Comparison of ENCODE assay signal across 16 cellular contexts in genomic region chr2:134433934-134434333, GRCh38.
DNase-seq lines count a peak whose midpoint lies in the region; ATAC-seq and TF ChIP-seq lines count a peak whose summit lies in the region.
"Had no signal": no experiment of that assay in that cellular context is flagged by ENCODE, and none has a peak within 500 bp of the region (broad histone marks: within the 10 kb centered on the region; RNA-seq: fewer than 3 reads in every experiment).

No MANE protein-coding gene starts in this region.

- H2AK5ac ChIP-seq in mesenchymal stem cell (ENCODE audit: low read length, severe bottlenecking) = peak overlapping the region; percentile 44

- no peaks in the 10 kb centered on the region for H3K4me1 Mint-ChIP-seq in stimulated activated naive CD8-positive, alpha-beta T cell treated with anti-CD3 and anti-CD28 coated beads, Interleukin-15, amount 100 ng/mL, for 72 hours
- peaks cover 29% of the 10 kb centered on the region for H3K4me1 Mint-ChIP-seq in endothelial cell (ENCODE audit: unreplicated experiment)

- no peak overlapping the region for H3K18ac ChIP-seq in mesenchymal stem cell (ENCODE audit: low read depth in 1 of 2, low read length in 2 of 2)

- no peak overlapping the region for H3K4ac ChIP-seq in mesenchymal stem cell (ENCODE audit: low read depth in 1 of 2, low read length in 2 of 2)

- no peak overlapping the region for H3K4me3 Mint-ChIP-seq in stimulated activated naive CD8-positive, alpha-beta T cell treated with anti-CD3 and anti-CD28 coated beads, Interleukin-15, amount 100 ng/mL, for 72 hours
- H3K4me3 Mint-ChIP-seq in endothelial cell (ENCODE audit: unreplicated experiment) = peak overlapping the region; percentile 19

- no peak overlapping the region for H2AFZ ChIP-seq in mesenchymal stem cell (ENCODE audit: low read depth, low read length)

- intact Hi-C loops in esophagus squamous epithelium (cut with DNase I) = no loop called here

- H2BK120ac ChIP-seq in mesenchymal stem cell (ENCODE audit: low read depth, low read length) = no peak overlapping the region

- H3K36me3 Mint-ChIP-seq in endothelial cell (ENCODE audit: low read depth, unreplicated experiment) = peaks cover 49% of the 10 kb centered on the region

- H3K4me1 ChIP-seq in mesenchymal stem cell (ENCODE audit: control insufficient read depth, insufficient read depth, low read depth, low read length) (peaks cover 15% of the 10 kb centered on the region), esophagus squamous epithelium (no peaks in the 10 kb centered on the region)
- H3K4me1 ChIP-seq: Peyer's patch had no signal

- H2BK5ac ChIP-seq in mesenchymal stem cell (ENCODE audit: low read depth, low read length, poor library complexity, severe bottlenecking) = no peak overlapping the region

- H3K9ac ChIP-seq in mesenchymal stem cell (ENCODE audit: low read length) = no peak overlapping the region

- H3K9me3 ChIP-seq in mesenchymal stem cell (ENCODE audit: control insufficient read depth, low read length) (no peaks in the 10 kb centered on the region), esophagus squamous epithelium (no peaks in the 10 kb centered on the region)
- H3K9me3 ChIP-seq: Peyer's patch had no signal

- no peak for DNase-seq in stimulated activated naive CD8-positive, alpha-beta T cell treated with anti-CD3 and anti-CD28 coated beads, Interleukin-15, amount 100 ng/mL, for 72 hours
- DNase-seq in stimulated activated naive CD8-positive, alpha-beta T cell treated with anti-CD3 and anti-CD28 coated beads, Interleukin-15, Interleukin-2, amounts not matched to agents 100 U/mL and 50 U/mL, for 24 hours = no peak
- DNase-seq in endothelial cell (ENCODE audit: low spot score) (no peak), mesenchymal stem cell (no peak), NCI-H2196 (lab: John Stamatoyannopoulos, UW; ENCODE audit: unreplicated experiment) (no peak), esophagus squamous epithelium (lab: John Stamatoyannopoulos, UW) (no peak)
- DNase-seq in activated CD4-positive, alpha-beta T cell treated with anti-CD3 and anti-CD28 coated beads, Interleukin-2, amount 50 U/mL, for 48 hours = no peak
- DNase-seq: DMS153, NCI-H187, NCI-H2171, NCI-H446 treated with DMSO at 0.1 percent for 48 hours, NCI-H82, Peyer's patch had no signal

- H3K27ac Mint-ChIP-seq in stimulated activated naive CD8-positive, alpha-beta T cell treated with anti-CD3 and anti-CD28 coated beads, Interleukin-15, amount 100 ng/mL, for 72 hours = peak overlapping the region; percentile 23 to 61
- no peak overlapping the region for H3K27ac Mint-ChIP-seq in endothelial cell (ENCODE audit: unreplicated experiment)

- no peak overlapping the region for H3K14ac ChIP-seq in mesenchymal stem cell (ENCODE audit: low read length in 2 of 2)

- H3K4me2 ChIP-seq in mesenchymal stem cell (ENCODE audit: low read length, poor library complexity, severe bottlenecking) = no peak overlapping the region

- no peaks in the 10 kb centered on the region for H3K27me3 Mint-ChIP-seq in stimulated activated naive CD8-positive, alpha-beta T cell treated with anti-CD3 and anti-CD28 coated beads, Interleukin-15, amount 100 ng/mL, for 72 hours
- H3K27me3 Mint-ChIP-seq in endothelial cell (ENCODE audit: unreplicated experiment) = peaks cover 10% of the 10 kb centered on the region

- H3K27me3 ChIP-seq in mesenchymal stem cell (ENCODE audit: control insufficient read depth in 1 of 2, insufficient read depth in 1 of 2, low read length in 2 of 2) (no peaks in the 10 kb centered on the region), esophagus squamous epithelium (no peaks in the 10 kb centered on the region)
- H3K27me3 ChIP-seq: Peyer's patch had no signal

- H3K36me3 ChIP-seq in mesenchymal stem cell (ENCODE audit: control insufficient read depth in 1 of 2, insufficient read depth in 2 of 2, low read depth in 1 of 2, low read length in 2 of 2) (peaks cover 0 to 16% of the 10 kb centered on the region in 2 experiments), esophagus squamous epithelium (peaks cover 0 to 88% (median 3%) of the 10 kb centered on the region in 3 donors)

- WGBS in mesenchymal stem cell = over 99% methylated on average over 6 of the region's 7 CpGs
- WGBS in esophagus squamous epithelium, 2 donors = 97% methylated on average over 6 to 7 of the region's 7 CpGs

- no peak for TF ChIP-seq POLR2A in esophagus squamous epithelium (IDR thresholded peaks at IDR 0.05)

- TF ChIP-seq CTCF in endothelial cell (IDR thresholded peaks at IDR 0.05; ENCODE audit: unreplicated experiment) (no peak), esophagus squamous epithelium (IDR thresholded peaks at IDR 0.05) (no peak)

- no peak overlapping the region for H3K23ac ChIP-seq in mesenchymal stem cell (ENCODE audit: low read length in 2 of 2)

- H3K27ac ChIP-seq in mesenchymal stem cell (ENCODE audit: low read length, poor library complexity, severe bottlenecking) (no peak overlapping the region), esophagus squamous epithelium (no peak overlapping the region)
- H3K27ac ChIP-seq: C4-2B, Peyer's patch had no signal

- ATAC-seq in stimulated activated naive CD8-positive, alpha-beta T cell treated with anti-CD3 and anti-CD28 coated beads, Interleukin-15, amount 100 ng/mL, for 72 hours = no peak
- no peak for ATAC-seq in stimulated activated naive CD8-positive, alpha-beta T cell treated with anti-CD3 and anti-CD28 coated beads, Interleukin-15, Interleukin-2, amounts not matched to agents 100 U/mL and 50 U/mL, for 24 hours
- no peak for ATAC-seq in GM19351 (IDR thresholded peaks at IDR 0.05; ENCODE audit: unreplicated experiment)
- ATAC-seq: Right ventricle myocardium inferior had no signal

- no peak overlapping the region for H2BK12ac ChIP-seq in mesenchymal stem cell (ENCODE audit: low read length in 2 of 2)

- H3K4me3 ChIP-seq in mesenchymal stem cell (ENCODE audit: insufficient read depth in 1 of 2, low read depth in 1 of 2, low read length in 2 of 2) (no peak overlapping the region), esophagus squamous epithelium (no peak overlapping the region)
- H3K4me3 ChIP-seq: Peyer's patch had no signal

- H3K9me3 Mint-ChIP-seq in stimulated activated naive CD8-positive, alpha-beta T cell treated with anti-CD3 and anti-CD28 coated beads, Interleukin-15, amount 100 ng/mL, for 72 hours = no peaks in the 10 kb centered on the region
- H3K9me3 Mint-ChIP-seq in endothelial cell (ENCODE audit: unreplicated experiment) = no peaks in the 10 kb centered on the region

- no peak overlapping the region for H2BK15ac ChIP-seq in mesenchymal stem cell (ENCODE audit: low read depth, poor library complexity, severe bottlenecking)

- no peak overlapping the region for H4K91ac ChIP-seq in mesenchymal stem cell (ENCODE audit: low read length)

- H4K8ac ChIP-seq in mesenchymal stem cell (ENCODE audit: low read length) = no peak overlapping the region

- H3K79me1 ChIP-seq in mesenchymal stem cell (replicated peaks; ENCODE audit: low read length, poor library complexity, severe bottlenecking) = peaks cover 3% of the 10 kb centered on the region
